In the genomic region with DNA sequence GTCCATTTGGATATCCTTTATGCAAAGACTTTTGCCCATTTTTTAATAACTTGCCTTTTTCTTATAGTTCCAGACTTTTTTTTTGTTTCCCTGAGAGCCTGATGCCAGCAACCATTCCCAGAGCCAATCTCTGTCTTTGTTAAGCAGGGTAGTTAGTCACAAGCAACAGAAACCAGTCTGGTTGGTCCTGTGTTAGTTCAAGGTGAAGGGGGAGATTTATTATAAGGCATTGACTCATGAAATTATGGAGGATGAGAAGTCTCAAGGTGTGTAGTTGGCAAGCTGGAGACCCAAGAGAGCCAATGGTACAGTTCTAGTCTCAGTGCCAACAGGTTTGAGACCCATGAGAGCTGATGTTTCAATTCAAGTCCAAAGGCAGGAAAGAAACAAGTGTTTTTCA, we compare ENCODE assay signal across 20 cellular contexts. TPM values are rescaled to one million over a fixed set of nuclear protein-coding genes. Genes with fewer than 3 reads are reported as not detected.
DNase-seq lines count a peak whose midpoint lies in the region; ATAC-seq, FAIRE-seq and TF ChIP-seq lines count a peak whose summit lies in the region.
"Had no signal": no experiment of that assay in that cellular context is flagged by ENCODE, and none has a peak within 500 bp of the region (broad histone marks: within the 10 kb centered on the region; RNA-seq: fewer than 3 reads in every experiment).

No MANE protein-coding gene starts in this region.

- H3K27ac Mint-ChIP-seq in MCF 10A (ENCODE audit: low read depth, unreplicated experiment): no peak overlapping the region
- H3K27ac Mint-ChIP-seq: CD4-positive, alpha-beta T cell had no signal

- dilution Hi-C loops in mammary epithelial cell (cut with HindIII; ENCODE audit: low sequenced_read_pairs): no loop called here

- H2AFZ ChIP-seq in mammary epithelial cell (ENCODE audit: low read depth, low read length): no peak overlapping the region
- H2AFZ ChIP-seq: GM23248 had no signal

- CTCF ChIA-PET in mammary epithelial cell (lab: Charles Lee; ENCODE audit: low non-redundant PET) (no interaction called here), MCF 10A (lab: Yijun Ruan, JAX) (interaction anchor here (0.7 kb wide), 1 partner anchor 221 kb away, joined by 6 read pairs; no protein-coding TSS in a partner anchor)

- BruUV-seq in mammary epithelial cell (replicated peaks; lab: Mats Ljungman, UMichigan): no TSS peak
- no TSS peak for BruUV-seq in MCF 10A (replicated peaks; lab: Mats Ljungman, UMichigan)

- no peaks in the 10 kb centered on the region for H3K4me1 ChIP-seq in mammary epithelial cell (ENCODE audit: insufficient read depth, low read length)
- no peaks in the 10 kb centered on the region for H3K4me1 ChIP-seq in effector memory CD4-positive, alpha-beta T cell (ENCODE audit: control insufficient read depth, insufficient read depth, low read length, poor library complexity, severe bottlenecking)
- H3K4me1 ChIP-seq: BE2C, Caco-2, HAP-1 had no signal

- POLR2A ChIA-PET in MCF 10A (lab: Yijun Ruan, JAX): no interaction called here

- ATAC-seq in esophagus mucosa (peak; percentile 81), HG03469 (IDR thresholded peaks at IDR 0.05; ENCODE audit: unreplicated experiment) (no peak)

- H3K36me3 ChIP-seq in mammary epithelial cell (ENCODE audit: insufficient read depth, low read length) (no peaks in the 10 kb centered on the region), bronchial epithelial cell (ENCODE audit: control insufficient read depth, insufficient read depth, low read length) (no peaks in the 10 kb centered on the region)
- H3K36me3 ChIP-seq in effector memory CD4-positive, alpha-beta T cell (ENCODE audit: control insufficient read depth, insufficient read depth, low read length): no peaks in the 10 kb centered on the region
- H3K36me3 ChIP-seq: BE2C, HAP-1 had no signal

- no peak overlapping the region for H3K9ac ChIP-seq in mammary epithelial cell (ENCODE audit: insufficient read depth, low read length)
- H3K9ac ChIP-seq: GM23248 had no signal

- intact Hi-C loops in mammary epithelial cell (cut with micrococcal nuclease) (no loop called here), MCF 10A (cut with micrococcal nuclease) (no loop called here)

- H3K27ac ChIP-seq in mammary epithelial cell (ENCODE audit: insufficient read depth, low read depth, low read length): no peak overlapping the region
- H3K27ac ChIP-seq in effector memory CD4-positive, alpha-beta T cell (ENCODE audit: insufficient read depth, low read length, poor library complexity, severe bottlenecking): no peak overlapping the region
- H3K27ac ChIP-seq: C4-2B, GM23248 had no signal

- H3K9me3 ChIP-seq in mammary epithelial cell (replicated peaks; ENCODE audit: insufficient read depth, low read length): no peaks in the 10 kb centered on the region
- no peaks in the 10 kb centered on the region for H3K9me3 ChIP-seq in effector memory CD4-positive, alpha-beta T cell (ENCODE audit: control insufficient read depth, low read length)
- H3K9me3 ChIP-seq: BE2C, Caco-2, HAP-1 had no signal

- peaks cover 41% of the 10 kb centered on the region for H3K27me3 Mint-ChIP-seq in MCF 10A (ENCODE audit: insufficient read depth, unreplicated experiment)
- H3K27me3 Mint-ChIP-seq: CD4-positive, alpha-beta T cell had no signal

- H3K4me3 Mint-ChIP-seq in MCF 10A (ENCODE audit: unreplicated experiment): no peak overlapping the region
- H3K4me3 Mint-ChIP-seq: CD4-positive, alpha-beta T cell had no signal

- H3K4me1 Mint-ChIP-seq in MCF 10A (ENCODE audit: insufficient read depth, unreplicated experiment): no peaks in the 10 kb centered on the region

- no peak for FAIRE-seq in bronchial epithelial cell (lab: Jason Lieb, UNC)
- FAIRE-seq: A204.1, D721Med had no signal

- no peaks in the 10 kb centered on the region for H3K79me2 ChIP-seq in mammary epithelial cell (ENCODE audit: insufficient read depth, low read length)

- in situ Hi-C loops in mammary epithelial cell (cut with MboI; ENCODE audit: low sequenced_read_pairs in 2 of 2): no loop called here

- peak; percentile 5 for DNase-seq in mammary epithelial cell
- DNase-seq in MCF 10A (ENCODE audit: unreplicated experiment): no peak
- peak; percentile 64 for DNase-seq in NCI-H146 treated with DMSO at 0.1 percent for 48 hours (lab: John Stamatoyannopoulos, UW; ENCODE audit: unreplicated experiment)
- DNase-seq in bronchial epithelial cell (ENCODE audit: low read depth): peak; percentile 48
- no peak for DNase-seq in effector memory CD4-positive, alpha-beta T cell
- DNase-seq in DMS79 treated with DMSO at 0.1 percent for 48 hours (lab: John Stamatoyannopoulos, UW): no peak
- DNase-seq: ACHN; BE2C; Caco-2; CD4-positive, alpha-beta T cell; GDM1; GM23248 had no signal

- no peak overlapping the region for H3K4me2 ChIP-seq in mammary epithelial cell (ENCODE audit: insufficient read depth, low read depth, low read length)

- TF ChIP-seq CTCF in mammary epithelial cell (conservative IDR thresholded peaks at IDR 0.05 in 1 of 2, IDR thresholded peaks at IDR 0.05 in 1 of 2; ENCODE audit: extremely low read depth in 1 of 2, insufficient read depth in 1 of 2, low read depth in 1 of 2, low read length in 2 of 2) (no peak), MCF 10A (IDR thresholded peaks at IDR 0.05; ENCODE audit: unreplicated experiment) (no peak), bronchial epithelial cell (IDR thresholded peaks at IDR 0.05; ENCODE audit: insufficient read depth, low read length, severe bottlenecking) (no peak)

- H4K20me1 ChIP-seq in mammary epithelial cell (ENCODE audit: insufficient read depth, low read length): no peaks in the 10 kb centered on the region

- peaks cover 2% of the 10 kb centered on the region for H3K27me3 ChIP-seq in mammary epithelial cell (ENCODE audit: insufficient read depth, low read length)
- H3K27me3 ChIP-seq in bronchial epithelial cell (ENCODE audit: control insufficient read depth, insufficient read depth, low read length): no peaks in the 10 kb centered on the region
- H3K27me3 ChIP-seq in effector memory CD4-positive, alpha-beta T cell (replicated peaks; ENCODE audit: control insufficient read depth, insufficient read depth, low read length, poor library complexity, severe bottlenecking): no peaks in the 10 kb centered on the region
- H3K27me3 ChIP-seq: BE2C had no signal

- H3K9me3 Mint-ChIP-seq in MCF 10A (ENCODE audit: unreplicated experiment): no peaks in the 10 kb centered on the region
- H3K9me3 Mint-ChIP-seq: CD4-positive, alpha-beta T cell had no signal

- H3K36me3 Mint-ChIP-seq in MCF 10A (ENCODE audit: insufficient read depth, unreplicated experiment): no peaks in the 10 kb centered on the region

- H3K4me3 ChIP-seq in mammary epithelial cell (replicated peaks in 1 of 3; ENCODE audit: insufficient read depth in 1 of 3, low read depth in 2 of 3, low read length in 3 of 3) (no peak overlapping the region), bronchial epithelial cell (ENCODE audit: low read depth, low read length) (no peak overlapping the region)
- H3K4me3 ChIP-seq in effector memory CD4-positive, alpha-beta T cell (ENCODE audit: insufficient read depth, low read depth, low read length, poor library complexity, severe bottlenecking): no peak overlapping the region
- H3K4me3 ChIP-seq: GM23248, HAP-1 had no signal

RNA-seq across cellular contexts. Expression of a gene that starts 33.0 kb away (rescaled TPM):
- total RNA-seq in mammary epithelial cell (not detected), MCF 10A (2022) (not detected in 2 replicates), bronchial epithelial cell (not detected in 2 replicates), esophagus mucosa (0.16 TPM)
- polyA plus RNA-seq in mammary epithelial cell: not detected
- polyA minus RNA-seq in mammary epithelial cell: not detected
- total RNA-seq: Caco-2; CD4-positive, alpha-beta T cell; Daoy; GM23248; HT-29 had no signal
- polyA plus RNA-seq: GM23248 had no signal

Comparison
In these comparisons a context has a peak if more than half of its experiments do, and no peak if none do; other contexts are left out.
1. DNase-seq: peak in mammary epithelial cell (single experiment), NCI-H146 treated with DMSO at 0.1 percent for 48 hours (single experiment) and bronchial epithelial cell (single experiment); none in MCF 10A (single experiment), effector memory CD4-positive, alpha-beta T cell (0 of 3) and DMS79 treated with DMSO at 0.1 percent for 48 hours (single experiment).